Comparison of ENCODE assay signal across 8 cellular contexts in the genomic region with DNA sequence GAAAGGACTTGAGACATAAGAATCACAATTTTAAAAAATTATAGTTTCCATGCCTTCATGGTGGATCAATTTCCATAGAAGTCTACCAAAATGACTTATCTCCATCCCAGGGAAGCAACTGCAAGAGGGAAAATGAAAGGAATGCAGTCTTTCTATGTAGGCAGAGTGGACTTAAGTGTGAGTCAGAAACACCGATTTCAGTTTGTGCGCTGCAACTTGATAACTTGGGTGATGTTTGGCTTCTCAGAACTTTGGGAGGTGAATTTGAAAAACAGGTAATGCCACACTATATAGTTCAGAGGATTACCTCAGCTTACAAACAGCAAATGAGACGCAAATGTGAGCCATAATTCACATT. TPM values are rescaled to one million over a fixed set of nuclear protein-coding genes. Genes with fewer than 3 reads are reported as not detected.
DNase-seq lines count a peak whose midpoint lies in the region; ATAC-seq lines count a peak whose summit lies in the region.

No MANE protein-coding gene starts in this region.

- no peaks in the 10 kb centered on the region for H3K9me3 ChIP-seq in thymus (ENCODE audit: control insufficient read depth)

- no peaks in the 10 kb centered on the region for H3K36me3 ChIP-seq in thymus (ENCODE audit: control insufficient read depth, insufficient read depth)

- H3K4me3 ChIP-seq in thymus (ENCODE audit: low read length) = peak overlapping the region; percentile 85

- peak overlapping the region; percentile 75 for H3K27ac ChIP-seq in thymus (ENCODE audit: low read depth)

- DNase-seq in T-helper 1 cell (no peak), iris pigment epithelial cell (ENCODE audit: low read depth) (peak; percentile 82), CD1c-positive myeloid dendritic cell (ENCODE audit: extremely low spot score) (no peak), NCI-H524 (lab: John Stamatoyannopoulos, UW) (no peak)
- no peak for DNase-seq in activated naive CD8-positive, alpha-beta T cell treated with anti-CD3 and anti-CD28 coated beads, Interleukin-2, amount 10 ng/mL, durations not matched to agents 7 days and 5 days

- no peaks in the 10 kb centered on the region for H3K27me3 ChIP-seq in thymus (ENCODE audit: control insufficient read depth, insufficient read depth)

- no peaks in the 10 kb centered on the region for H3K4me1 ChIP-seq in thymus (ENCODE audit: control insufficient read depth, insufficient read depth, low read length)

- POLR2A ChIA-PET in activated naive CD8-positive, alpha-beta T cell treated with anti-CD3 and anti-CD28 coated beads, Interleukin-2, amount 10 ng/mL, durations not matched to agents 7 days and 5 days (lab: Charles Lee) = interaction anchor here (1.0 to 6.9 kb wide), 5 partner anchors 16 to 88 kb away, joined by 3 to 67 read pairs (median 3); a partner anchor contains a TSS

- peaks cover 10% of the 10 kb centered on the region for H3K36me3 Mint-ChIP-seq in T-helper 1 cell treated with Interleukin-12 subunit alpha and Interleukin-12 subunit beta and Interleukin-4 antibody, amounts not matched to agents 30 μg/mL and 1 μg/mL, for 36 hours (ENCODE audit: low read depth)
- peaks cover 7% of the 10 kb centered on the region for H3K36me3 Mint-ChIP-seq in activated naive CD8-positive, alpha-beta T cell treated with anti-CD3 and anti-CD28 coated beads, Interleukin-2, amount 10 ng/mL, durations not matched to agents 7 days and 5 days

- ATAC-seq in activated naive CD8-positive, alpha-beta T cell treated with anti-CD3 and anti-CD28 coated beads, Interleukin-2, amount 10 ng/mL, durations not matched to agents 7 days and 5 days (ENCODE audit: low read depth) = no peak
- no peak for ATAC-seq in HG02938 (IDR thresholded peaks at IDR 0.05; ENCODE audit: unreplicated experiment)

- H3K4me1 Mint-ChIP-seq in T-helper 1 cell treated with Interleukin-12 subunit alpha and Interleukin-12 subunit beta and Interleukin-4 antibody, amounts not matched to agents 30 μg/mL and 1 μg/mL, for 36 hours (ENCODE audit: low read depth) = peaks cover 31% of the 10 kb centered on the region
- peaks cover 32% of the 10 kb centered on the region for H3K4me1 Mint-ChIP-seq in activated naive CD8-positive, alpha-beta T cell treated with anti-CD3 and anti-CD28 coated beads, Interleukin-2, amount 10 ng/mL, durations not matched to agents 7 days and 5 days

- H3K27me3 Mint-ChIP-seq in T-helper 1 cell treated with Interleukin-12 subunit alpha and Interleukin-12 subunit beta and Interleukin-4 antibody, amounts not matched to agents 30 μg/mL and 1 μg/mL, for 36 hours (ENCODE audit: low read depth) = peaks cover 10% of the 10 kb centered on the region
- H3K27me3 Mint-ChIP-seq in activated naive CD8-positive, alpha-beta T cell treated with anti-CD3 and anti-CD28 coated beads, Interleukin-2, amount 10 ng/mL, durations not matched to agents 7 days and 5 days = peaks cover 5% of the 10 kb centered on the region

- peak overlapping the region; percentile 95 for H3K4me3 Mint-ChIP-seq in T-helper 1 cell treated with Interleukin-12 subunit alpha and Interleukin-12 subunit beta and Interleukin-4 antibody, amounts not matched to agents 30 μg/mL and 1 μg/mL, for 36 hours
- peak overlapping the region; percentile 92 for H3K4me3 Mint-ChIP-seq in activated naive CD8-positive, alpha-beta T cell treated with anti-CD3 and anti-CD28 coated beads, Interleukin-2, amount 10 ng/mL, durations not matched to agents 7 days and 5 days

- H3K9me3 Mint-ChIP-seq in T-helper 1 cell treated with Interleukin-12 subunit alpha and Interleukin-12 subunit beta and Interleukin-4 antibody, amounts not matched to agents 30 μg/mL and 1 μg/mL, for 36 hours = no peaks in the 10 kb centered on the region
- no peaks in the 10 kb centered on the region for H3K9me3 Mint-ChIP-seq in activated naive CD8-positive, alpha-beta T cell treated with anti-CD3 and anti-CD28 coated beads, Interleukin-2, amount 10 ng/mL, durations not matched to agents 7 days and 5 days

- WGBS in thymus = 97% methylated on average over 3 of the region's 3 CpGs

- peak overlapping the region; percentile 96 for H3K27ac Mint-ChIP-seq in T-helper 1 cell treated with Interleukin-12 subunit alpha and Interleukin-12 subunit beta and Interleukin-4 antibody, amounts not matched to agents 30 μg/mL and 1 μg/mL, for 36 hours
- peak overlapping the region; percentile 91 for H3K27ac Mint-ChIP-seq in activated naive CD8-positive, alpha-beta T cell treated with anti-CD3 and anti-CD28 coated beads, Interleukin-2, amount 10 ng/mL, durations not matched to agents 7 days and 5 days

RNA-seq across cellular contexts. Expression of a gene that starts 0.7 kb away (rescaled TPM):
- total RNA-seq in activated naive CD8-positive, alpha-beta T cell treated with anti-CD3 and anti-CD28 coated beads, Interleukin-2, amount 10 ng/mL, durations not matched to agents 7 days and 5 days = 10 to 100 TPM; 53.4 to 60.3 TPM
- polyA plus RNA-seq in thymus = 18.9 TPM
